9 cellular contexts compared by ENCODE assay signal in the genomic region with DNA sequence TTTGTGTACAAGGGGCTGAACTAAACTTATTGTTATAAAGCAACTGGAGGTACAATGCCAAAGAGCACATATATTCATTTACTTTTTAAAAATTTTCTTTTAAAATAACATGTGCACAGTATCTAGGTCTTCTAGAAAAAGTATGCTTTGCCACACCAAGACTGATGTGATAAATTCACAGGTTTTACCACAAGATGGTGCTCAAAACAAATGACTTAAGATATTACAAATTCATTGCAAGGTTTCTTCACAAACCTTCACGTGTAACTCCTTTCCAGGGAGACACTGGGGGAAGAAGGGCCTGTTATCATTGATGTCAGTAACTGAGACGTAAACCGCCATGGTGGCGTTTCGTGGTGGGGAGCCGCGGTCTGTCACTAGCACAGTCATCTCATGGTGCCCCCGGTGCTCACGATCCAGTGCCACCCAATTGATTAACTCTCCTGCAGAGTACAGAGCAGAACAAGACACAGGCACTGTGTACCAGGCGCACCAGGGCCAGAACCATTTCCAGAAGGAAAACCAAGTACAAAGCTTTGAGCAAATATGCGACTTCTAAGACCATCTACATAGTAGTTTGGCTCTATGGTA.
DNase-seq lines count a peak whose midpoint lies in the region; ATAC-seq and TF ChIP-seq lines count a peak whose summit lies in the region.
"Had no signal": no experiment of that assay in that cellular context is flagged by ENCODE, and none has a peak within 500 bp of the region (broad histone marks: within the 10 kb centered on the region; RNA-seq: fewer than 3 reads in every experiment).

No MANE protein-coding gene starts in this region.

- ATAC-seq in upper lobe of right lung (peak; percentile 21), HG03439 (IDR thresholded peaks at IDR 0.05; ENCODE audit: unreplicated experiment) (no peak)

- no peak overlapping the region for H3K27ac ChIP-seq in upper lobe of right lung

- DNase-seq in SKM-1 treated with dmso at 0.1 percent for 144 hours (lab: John Stamatoyannopoulos, UW; ENCODE audit: unreplicated experiment) (peak; percentile 10), SKM-1 (lab: John Stamatoyannopoulos, UW; ENCODE audit: unreplicated experiment) (no peak), RPMI8226 (peak; percentile 6), glutamatergic neuron (no peak), upper lobe of right lung (no peak), posterior vena cava (ENCODE audit: low spot score) (no peak), NCI-H226 (no peak)
- DNase-seq: NCI-H524 had no signal

- peak overlapping the region; percentile 26 for H3K27ac Mint-ChIP-seq in glutamatergic neuron (ENCODE audit: unreplicated experiment)

- no peaks in the 10 kb centered on the region for H3K36me3 ChIP-seq in upper lobe of right lung

- H3K4me1 ChIP-seq in upper lobe of right lung = peaks cover 7% of the 10 kb centered on the region

- H3K27me3 Mint-ChIP-seq in glutamatergic neuron (ENCODE audit: unreplicated experiment) = peaks cover 5% of the 10 kb centered on the region

- no peak overlapping the region for H3K4me3 Mint-ChIP-seq in glutamatergic neuron (ENCODE audit: unreplicated experiment)

- peaks cover 24% of the 10 kb centered on the region for H3K4me1 Mint-ChIP-seq in glutamatergic neuron (ENCODE audit: low read depth, unreplicated experiment)

- intact Hi-C loops in upper lobe of right lung (cut with DNase I) (no loop called here), posterior vena cava (cut with DNase I) (loop anchor here in 1 of 2 donors (10.0 kb wide), 1 partner anchor 545 kb away; a partner anchor contains a TSS)

- no peaks in the 10 kb centered on the region for H3K9me3 Mint-ChIP-seq in glutamatergic neuron (ENCODE audit: unreplicated experiment)

- no peaks in the 10 kb centered on the region for H3K9me3 ChIP-seq in upper lobe of right lung

- H3K27me3 ChIP-seq in upper lobe of right lung = peaks cover 26% of the 10 kb centered on the region

- H3K4me3 ChIP-seq in upper lobe of right lung = no peak overlapping the region

- TF ChIP-seq CTCF in glutamatergic neuron (IDR thresholded peaks at IDR 0.05; ENCODE audit: partially characterized antibody, unreplicated experiment) (peak; percentile 43), upper lobe of right lung (IDR thresholded peaks at IDR 0.05) (peak; percentile 28)

- H3K36me3 Mint-ChIP-seq in glutamatergic neuron (ENCODE audit: unreplicated experiment) = no peaks in the 10 kb centered on the region

Comparison
In these comparisons a context has a peak if more than half of its experiments do, and no peak if none do; other contexts are left out.
1. DNase-seq: peak in SKM-1 treated with dmso at 0.1 percent for 144 hours (single experiment) and RPMI8226 (single experiment); none in SKM-1 (single experiment), glutamatergic neuron (single experiment), upper lobe of right lung (single experiment), posterior vena cava (single experiment) and NCI-H226 (single experiment).